Comparison of ENCODE assay signal across 16 cellular contexts in the genomic region with DNA sequence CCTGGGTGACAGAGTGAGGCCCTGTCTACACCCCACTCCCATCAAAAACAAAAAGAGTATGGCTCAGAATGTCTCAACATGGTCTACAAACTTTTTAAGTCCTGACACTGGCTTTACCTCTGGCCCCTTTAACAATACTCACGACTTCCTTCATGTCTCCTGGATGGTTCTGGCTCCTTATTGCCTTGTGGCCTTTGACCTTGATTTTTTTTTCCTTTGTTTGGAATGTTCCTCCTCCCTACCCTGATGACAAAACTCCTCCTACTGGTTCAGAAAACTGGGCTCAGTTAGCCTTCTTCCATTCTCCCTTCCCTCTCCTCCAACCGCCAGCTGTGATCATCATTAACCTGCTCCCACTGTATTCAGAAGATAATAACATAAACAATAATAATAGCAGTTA.
"Had no signal": no experiment of that assay in that cellular context is flagged by ENCODE, and none has a peak within 500 bp of the region (broad histone marks: within the 10 kb centered on the region; RNA-seq: fewer than 3 reads in every experiment).

No MANE protein-coding gene starts in this region.

- H3K4me3 Mint-ChIP-seq: activated naive CD8-positive, alpha-beta T cell treated with anti-CD3 and anti-CD28 coated beads for 36 hours; naive thymus-derived CD4-positive, alpha-beta T cell; neural crest cell; stimulated activated naive CD8-positive, alpha-beta T cell treated with anti-CD3 and anti-CD28 coated beads, Interleukin-15, amount 100 ng/mL, for 72 hours; T-cell; T-helper 2 cell treated with Interferon-gamma antibody and Interleukin-4, amounts not matched to agents 5 μg/mL and 100 μg/mL, for 36 hours; type B pancreatic cell had no signal

- H3K27me3 Mint-ChIP-seq: activated naive CD8-positive, alpha-beta T cell treated with anti-CD3 and anti-CD28 coated beads for 36 hours; naive thymus-derived CD4-positive, alpha-beta T cell; stimulated activated naive CD8-positive, alpha-beta T cell treated with anti-CD3 and anti-CD28 coated beads, Interleukin-15, amount 100 ng/mL, for 72 hours; T-cell had no signal

- DNase-seq: activated CD4-positive, alpha-beta T cell treated with anti-CD3 and anti-CD28 coated beads for 1 hour; activated CD4-positive, alpha-beta T cell treated with anti-CD3 and anti-CD28 coated beads, Interleukin-2, amount 50 U/mL, for 1 hour; activated gamma-delta T cell treated with Interleukin-2 at 50 U/mL for 16 hours; activated naive CD8-positive, alpha-beta T cell treated with anti-CD3 and anti-CD28 coated beads for 36 hours; activated T-cell treated with anti-CD3 and anti-CD28 coated beads, Interleukin-2, amount 50 U/mL, for 1 hour; amniotic stem cell; cerebellar nuclear complex; foreskin fibroblast; mesenchymal stem cell; naive thymus-derived CD4-positive, alpha-beta T cell; occipital lobe; stimulated activated naive CD8-positive, alpha-beta T cell treated with anti-CD3 and anti-CD28 coated beads, Interleukin-15, amount 100 ng/mL, for 72 hours; T-cell had no signal

- H3K9me3 Mint-ChIP-seq: activated naive CD8-positive, alpha-beta T cell treated with anti-CD3 and anti-CD28 coated beads for 36 hours; naive thymus-derived CD4-positive, alpha-beta T cell; neural crest cell; stimulated activated naive CD8-positive, alpha-beta T cell treated with anti-CD3 and anti-CD28 coated beads, Interleukin-15, amount 100 ng/mL, for 72 hours; T-cell; T-helper 2 cell treated with Interferon-gamma antibody and Interleukin-4, amounts not matched to agents 5 μg/mL and 100 μg/mL, for 36 hours; type B pancreatic cell had no signal

- H3K36me3 Mint-ChIP-seq: T-cell, type B pancreatic cell had no signal

- H3K27ac Mint-ChIP-seq: activated naive CD8-positive, alpha-beta T cell treated with anti-CD3 and anti-CD28 coated beads for 36 hours; naive thymus-derived CD4-positive, alpha-beta T cell; stimulated activated naive CD8-positive, alpha-beta T cell treated with anti-CD3 and anti-CD28 coated beads, Interleukin-15, amount 100 ng/mL, for 72 hours; T-cell; T-helper 2 cell treated with Interferon-gamma antibody and Interleukin-4, amounts not matched to agents 5 μg/mL and 100 μg/mL, for 36 hours had no signal
